22 cellular contexts compared by ENCODE assay signal in genomic region chr2:234961784-234962183, GRCh38. TPM values are rescaled to one million over a fixed set of nuclear protein-coding genes. Genes with fewer than 3 reads are reported as not detected.
"Had no signal": no experiment of that assay in that cellular context is flagged by ENCODE, and none has a peak within 500 bp of the region (broad histone marks: within the 10 kb centered on the region; RNA-seq: fewer than 3 reads in every experiment).

No MANE protein-coding gene starts in this region.

- H3K4me1 ChIP-seq: colonic mucosa, parathyroid adenoma had no signal

- H3K4me3 ChIP-seq: colonic mucosa, testis, transverse colon, uterus had no signal

- ATAC-seq: activated CD8-positive, alpha-beta T cell treated with anti-CD3 and anti-CD28 coated beads for 36 hours; activated naive CD4-positive, alpha-beta T cell treated with anti-CD3 and anti-CD28 coated beads, Interleukin-2, amount 50 U/mL, for 72 hours; activated T-cell treated with anti-CD3 and anti-CD28 coated beads, Interleukin-2, amount 50 U/mL, for 4 hours; activated T-helper 17 cell treated with anti-CD3 and anti-CD28 coated beads, Interleukin-2, amount 50 U/mL, for 72 hours; effector memory CD8-positive, alpha-beta T cell; naive thymus-derived CD8-positive, alpha-beta T cell; right cardiac atrium had no signal

- DNase-seq: activated CD4-positive, alpha-beta T cell treated with anti-CD3 and anti-CD28 coated beads for 1 hour; activated CD4-positive, alpha-beta T cell treated with anti-CD3 and anti-CD28 coated beads, Interleukin-2, amount 10 ng/mL, durations not matched to agents 7 days and 5 days; activated CD8-positive, alpha-beta T cell treated with anti-CD3 and anti-CD28 coated beads for 36 hours; activated naive CD4-positive, alpha-beta T cell; activated T-cell treated with anti-CD3 and anti-CD28 coated beads, Interleukin-2, amount 50 U/mL, for 4 hours; anterior cingulate cortex; effector memory CD8-positive, alpha-beta T cell; foreskin fibroblast; hippocampal formation; naive thymus-derived CD8-positive, alpha-beta T cell; right cardiac atrium; stimulated activated CD4-positive, alpha-beta T cell treated with anti-CD3 and anti-CD28 coated beads, Interleukin-2, amount 100 ng/mL, for 48 hours; stimulated activated naive CD4-positive, alpha-beta T cell treated with Interleukin-2 at 50 U/mL for 16 hours; SW 1271; T1000; testis; transverse colon; uterus had no signal

- H3K27me3 ChIP-seq: colonic mucosa, testis, transverse colon, uterus had no signal

- H3K9me3 ChIP-seq: colonic mucosa, testis, transverse colon, uterus had no signal

- H3K36me3 ChIP-seq: colonic mucosa, transverse colon, uterus had no signal

- H3K27ac ChIP-seq: colonic mucosa, parathyroid adenoma, testis, transverse colon, uterus had no signal

RNA-seq across cellular contexts. Expression of gene SH3BP4, which starts 10.0 kb away (rescaled TPM):
- total RNA-seq: activated CD4-positive, alpha-beta T cell treated with anti-CD3 and anti-CD28 coated beads, Interleukin-2, amount 10 ng/mL, durations not matched to agents 7 days and 5 days; activated T-helper 17 cell treated with anti-CD3 and anti-CD28 coated beads, Interleukin-2, amount 50 U/mL, for 72 hours had no signal
